In the genomic region with DNA sequence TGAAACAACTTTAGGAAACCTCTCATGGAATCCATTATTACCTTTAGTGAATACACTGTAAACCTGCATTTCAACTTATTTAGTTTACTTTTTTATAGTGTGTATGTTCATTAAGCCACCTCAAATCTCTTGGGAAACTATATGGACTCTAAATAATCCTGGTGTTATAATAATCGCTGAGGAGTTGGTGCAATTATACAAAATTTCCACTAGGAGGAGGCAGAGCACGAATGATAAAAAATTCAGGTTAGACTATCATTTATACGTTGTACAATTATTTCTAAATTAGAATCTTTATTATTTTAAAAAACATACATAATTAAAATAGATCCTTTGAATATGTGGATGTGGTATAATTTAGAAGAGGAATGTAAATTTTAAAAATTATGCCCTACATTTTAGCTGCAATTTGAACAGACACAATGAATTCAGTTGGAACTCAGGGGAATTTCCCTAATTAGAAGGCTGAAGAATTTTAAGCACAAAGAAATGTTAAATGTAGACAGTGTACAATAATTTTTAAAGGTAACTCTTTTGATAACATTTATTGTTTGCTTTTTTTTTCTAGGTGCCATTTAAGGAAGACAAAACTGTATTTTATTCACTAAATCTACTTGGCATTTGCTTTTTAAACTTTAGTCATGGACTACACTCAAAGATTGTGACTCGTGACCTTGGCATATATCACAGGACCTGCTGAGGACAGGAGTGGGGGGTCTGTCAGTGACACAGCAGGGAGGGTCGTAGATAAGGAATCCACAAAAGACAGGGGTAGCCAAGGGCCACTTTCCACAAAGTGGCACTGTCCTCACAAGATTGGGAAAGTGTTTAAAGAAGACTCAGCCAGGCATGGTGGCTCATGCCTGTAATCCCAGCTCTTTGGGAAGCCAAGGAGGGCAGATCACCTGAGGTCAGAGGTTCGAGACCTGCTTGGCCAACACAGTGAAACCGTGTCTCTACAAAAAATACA, we compare ENCODE assay signal across 9 cellular contexts. TPM values are rescaled to one million over a fixed set of nuclear protein-coding genes. Genes with fewer than 3 reads are reported as not detected.
A peak's percentile ranks its signal among the peaks of the same experiment; 100 is the strongest.
DNase-seq lines count a peak whose midpoint lies in the region; ATAC-seq and TF ChIP-seq lines count a peak whose summit lies in the region.
"Had no signal": no experiment of that assay in that cellular context is flagged by ENCODE, and none has a peak within 500 bp of the region (broad histone marks: within the 10 kb centered on the region; RNA-seq: fewer than 3 reads in every experiment).

No MANE protein-coding gene starts in this region.

- H3K4me3 ChIP-seq in kidney epithelial cell (ENCODE audit: low read depth, low read length): no peak overlapping the region
- H3K4me3 ChIP-seq in neuronal stem cell (ENCODE audit: low read length in 2 of 2): no peak overlapping the region

- ATAC-seq in GM19395 (IDR thresholded peaks at IDR 0.05; ENCODE audit: unreplicated experiment) (no peak), sciatic nerve (no peak)
- ATAC-seq: naive thymus-derived CD8-positive, alpha-beta T cell had no signal

- H3K27ac ChIP-seq in neuronal stem cell (replicated peaks; ENCODE audit: low read length): no peak overlapping the region

- peak; percentile 43 for TF ChIP-seq CTCF in kidney epithelial cell (IDR thresholded peaks at IDR 0.05; ENCODE audit: insufficient read depth, low read length, poor library complexity, severe bottlenecking)

- H3K9me3 ChIP-seq in neuronal stem cell (replicated peaks in 1 of 2; ENCODE audit: control insufficient read depth in 2 of 2, insufficient read depth in 1 of 2, low read depth in 1 of 2, low read length in 2 of 2): no peaks in the 10 kb centered on the region

- H3K36me3 ChIP-seq in kidney epithelial cell (ENCODE audit: control insufficient read depth, insufficient read depth, low read length): no peaks in the 10 kb centered on the region
- H3K36me3 ChIP-seq in neuronal stem cell (replicated peaks in 1 of 2; ENCODE audit: control insufficient read depth in 2 of 2, insufficient read depth in 2 of 2, low read length in 2 of 2): no peaks in the 10 kb centered on the region

- H2BK5ac ChIP-seq in neuronal stem cell (ENCODE audit: low read length): no peak overlapping the region

- peaks cover 3 to 11% of the 10 kb centered on the region in 2 donors for H3K4me1 ChIP-seq in neuronal stem cell (ENCODE audit: control insufficient read depth in 2 of 2, insufficient read depth in 1 of 2, low read depth in 1 of 2, low read length in 2 of 2)

- no peak overlapping the region for H2BK120ac ChIP-seq in neuronal stem cell (ENCODE audit: low read depth, low read length)

- no peak overlapping the region for H3K4ac ChIP-seq in neuronal stem cell (ENCODE audit: low read length)

- intact Hi-C loops in sciatic nerve (cut with DNase I): loop anchor here (10.0 kb wide), 1 partner anchor 330 kb away; no protein-coding TSS in a partner anchor

- H3K23ac ChIP-seq in neuronal stem cell (ENCODE audit: low read depth, low read length, poor library complexity): no peak overlapping the region

- no peak overlapping the region for H2BK15ac ChIP-seq in neuronal stem cell (ENCODE audit: low read length)

- no CpG with 5 or more reads among the region's 7 CpGs for WGBS in neuronal stem cell (ENCODE audit: extremely low coverage in 2 of 2, insufficient read length in 2 of 2, insufficient replicate concordance in 1 of 2), 2 donors

- no peak overlapping the region for H3K14ac ChIP-seq in neuronal stem cell (ENCODE audit: low read length)

- no peaks in the 10 kb centered on the region for H3K27me3 ChIP-seq in kidney epithelial cell (ENCODE audit: control insufficient read depth, insufficient read depth, low read length)
- no peaks in the 10 kb centered on the region for H3K27me3 ChIP-seq in neuronal stem cell (ENCODE audit: control insufficient read depth in 3 of 3, insufficient read depth in 3 of 3, low read depth in 1 of 3, low read length in 3 of 3)

- H3K79me1 ChIP-seq in neuronal stem cell (ENCODE audit: low read depth, low read length): no peaks in the 10 kb centered on the region

- H3K9ac ChIP-seq in neuronal stem cell (ENCODE audit: low read depth, low read length, poor library complexity): no peak overlapping the region

- no peak overlapping the region for H2AFZ ChIP-seq in neuronal stem cell (ENCODE audit: low read length)

- H4K91ac ChIP-seq in neuronal stem cell (ENCODE audit: low read depth, low read length, poor library complexity): no peak overlapping the region

- H2BK12ac ChIP-seq in neuronal stem cell (ENCODE audit: low read length): no peak overlapping the region

- H2AK5ac ChIP-seq in neuronal stem cell (ENCODE audit: low read depth, low read length): no peak overlapping the region

- peak; percentile 8 for DNase-seq in GF-D8 (lab: John Stamatoyannopoulos, UW)
- DNase-seq in NCI-H128 (lab: John Stamatoyannopoulos, UW; ENCODE audit: unreplicated experiment): peak; percentile 37
- peak; percentile 15 for DNase-seq in amniotic epithelial cell (ENCODE audit: low read depth)
- DNase-seq in kidney epithelial cell (ENCODE audit: low read depth): no peak
- DNase-seq in 8988T: no peak
- no peak for DNase-seq in neuronal stem cell (ENCODE audit: low spot score)
- no peak for DNase-seq in sciatic nerve (ENCODE audit: low spot score)

- no peak overlapping the region for H4K8ac ChIP-seq in neuronal stem cell (ENCODE audit: low read depth, low read length)

- no peak overlapping the region for H3K4me2 ChIP-seq in neuronal stem cell (ENCODE audit: insufficient read depth, low read length, poor library complexity, severe bottlenecking)

- H3K18ac ChIP-seq in neuronal stem cell (ENCODE audit: low read length): no peak overlapping the region

RNA-seq across cellular contexts. Expression of a gene that starts 45.5 kb away (rescaled TPM):
- 60.5 and 61.0 TPM in 2 replicates for total RNA-seq in kidney epithelial cell
- polyA plus RNA-seq in neuronal stem cell (2013, experiment 1 of 2): 28.5 TPM
- polyA plus RNA-seq in neuronal stem cell (2013, experiment 2 of 2): 28.9 TPM
- total RNA-seq in sciatic nerve: 50.2 TPM

RNA-seq across cellular contexts. Expression of a gene that starts 50.6 kb away (rescaled TPM):
- 50.5 and 52.6 TPM in 2 replicates for total RNA-seq in kidney epithelial cell
- 8.9 TPM for polyA plus RNA-seq in neuronal stem cell (2013, experiment 1 of 2)
- polyA plus RNA-seq in neuronal stem cell (2013, experiment 2 of 2): 8.7 TPM
- total RNA-seq in sciatic nerve: 14.6 TPM
- polyA plus RNA-seq: naive thymus-derived CD8-positive, alpha-beta T cell had no signal

Comparison
In these comparisons a context has a peak if more than half of its experiments do, and no peak if none do; other contexts are left out.
1. DNase-seq: peak in GF-D8 (single experiment), NCI-H128 (single experiment) and amniotic epithelial cell (single experiment); none in kidney epithelial cell (single experiment), 8988T (single experiment), neuronal stem cell (single experiment) and sciatic nerve (single experiment).